ENCODE assay signal across 8 cellular contexts in the genomic region with DNA sequence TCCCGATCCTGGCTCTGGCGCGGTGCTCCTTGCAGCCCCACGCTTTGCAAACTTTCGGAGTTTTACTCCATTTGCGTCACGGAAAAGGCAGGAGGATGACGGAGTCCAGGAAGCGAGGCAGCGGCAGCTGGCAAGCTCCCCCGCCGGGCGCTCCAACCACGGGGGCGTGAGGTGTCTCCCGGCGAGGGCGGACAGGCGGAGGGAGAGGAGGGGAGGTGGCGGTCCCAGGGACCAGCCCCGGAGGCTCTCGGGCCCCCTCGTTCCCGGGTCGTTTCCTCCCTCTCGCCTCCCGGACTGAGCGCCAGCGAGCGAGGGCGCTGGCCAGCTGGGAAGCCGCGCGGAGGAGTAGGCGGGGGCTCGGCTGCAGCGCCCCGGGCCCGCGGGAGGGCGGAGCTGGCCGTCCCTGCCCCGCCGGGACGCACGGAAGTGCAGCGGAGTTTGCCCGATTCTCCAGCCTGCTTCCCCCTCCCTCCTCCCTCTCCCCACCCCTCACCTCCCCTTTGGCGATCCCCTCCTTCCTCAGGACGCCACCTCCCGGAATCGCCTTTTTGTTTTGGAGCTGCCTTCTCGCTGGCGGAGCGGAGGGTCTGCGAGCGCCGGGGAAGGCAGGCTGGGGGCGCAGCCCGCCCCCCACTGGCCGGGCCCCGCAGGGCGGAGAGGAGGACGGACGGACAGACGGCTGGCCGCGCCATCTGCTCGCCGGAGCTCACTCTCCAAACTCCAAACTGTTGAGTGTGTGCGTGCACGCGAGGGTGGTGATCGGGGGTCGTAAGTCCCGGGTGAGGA. TPM values are rescaled to one million over a fixed set of nuclear protein-coding genes. Genes with fewer than 3 reads are reported as not detected.
DNase-seq lines count a peak whose midpoint lies in the region; ATAC-seq and FAIRE-seq lines count a peak whose summit lies in the region.

Gene SNX33 (plus strand): TSS at position 543 of the 786 bp plus-strand sequence. CDS start 1,191 bp downstream, outside the sequence.

- no peaks in the 10 kb centered on the region for H3K36me3 Mint-ChIP-seq in T-cell

- peak within 1 kb of the TSS; percentile 74 to 81 for H3K27ac Mint-ChIP-seq in T-cell

- peaks cover 31 to 44% (median 37%) of the 10 kb centered on the region in 3 donors for H3K4me1 Mint-ChIP-seq in T-cell

- DNase-seq in EH (ENCODE audit: low read depth) = peak; percentile 90
- peak; percentile 97 for DNase-seq in HuH-7 (ENCODE audit: low spot score)
- peak in 28 of 34 experiments; percentile 8 to 48 (median 22) for DNase-seq in T-cell
- peak in 48 of 58 donors; percentile 28 to 83 (median 63) for DNase-seq in anterior cingulate cortex (lab: John Stamatoyannopoulos, UW)
- DNase-seq in left ventricle myocardium superior = peak; percentile 90
- peak; percentile 96 for DNase-seq in posterior vena cava (ENCODE audit: low spot score)
- DNase-seq in urothelium cell line (ENCODE audit: low spot score) = peak; percentile 86
- DNase-seq in NCI-H446 treated with DMSO at 0.1 percent for 48 hours (lab: John Stamatoyannopoulos, UW) = no peak

- peak within 1 kb of the TSS; percentile 83 to 87 (median 85) for H3K4me3 Mint-ChIP-seq in T-cell

- FAIRE-seq in urothelium cell line (lab: Jason Lieb, UNC) = no peak

- no peaks in the 10 kb centered on the region for H3K27me3 Mint-ChIP-seq in T-cell

- no peaks in the 10 kb centered on the region for H3K9me3 Mint-ChIP-seq in T-cell

- intact Hi-C loops in left ventricle myocardium superior (cut with micrococcal nuclease) (no loop called here), posterior vena cava (cut with DNase I) (loop anchor here in 1 of 2 donors (1.0 kb wide), 1 partner anchor 26 kb away; no protein-coding TSS in a partner anchor)

- CTCF ChIA-PET in T-cell (lab: Charles Lee) = interaction anchor here in 1 of 2 donors (0.6 to 1.1 kb wide), 7 partner anchors 9 to 1674 kb away, joined by 3 to 8 read pairs (median 4); no protein-coding TSS in a partner anchor

- ATAC-seq in T-cell (replicated peaks in 1 of 4) (peak; percentile 64 to 76 (median 72)), left ventricle myocardium superior (peak; percentile 89)

- POLR2A ChIA-PET in T-cell (lab: Charles Lee) = no interaction called here

RNA-seq across cellular contexts. Expression of gene SNX33, which starts in this region (rescaled TPM):
- 1 to 10 TPM; 1.4 to 3.4 (median 2.5) TPM for total RNA-seq in T-cell
- 12.0 TPM for total RNA-seq in left ventricle myocardium superior
- 10 to 100 TPM; 23.8 to 30.9 TPM for total RNA-seq in posterior vena cava
